ENCODE assay signal across 8 cellular contexts in genomic region chr20:13996265-13996664, GRCh38. TPM values are rescaled to one million over a fixed set of nuclear protein-coding genes. Genes with fewer than 3 reads are reported as not detected.
DNase-seq lines count a peak whose midpoint lies in the region; ATAC-seq and TF ChIP-seq lines count a peak whose summit lies in the region.

No MANE protein-coding gene starts in this region.

- TF ChIP-seq POLR2A in upper lobe of left lung (IDR thresholded peaks at IDR 0.05): no peak

- no peak for DNase-seq in activated naive CD4-positive, alpha-beta T cell treated with anti-CD3 and anti-CD28 coated beads for 36 hours
- DNase-seq in activated naive CD4-positive, alpha-beta T cell treated with anti-CD3 and anti-CD28 coated beads, Interleukin-2, amount 50 U/mL, for 16 hours: no peak
- peak; percentile 26 to 45 for DNase-seq in T47D (ENCODE audit: low read depth in 1 of 2, low spot score in 1 of 2)
- DNase-seq in medulla oblongata (ENCODE audit: extremely low spot score): peak; percentile 47
- DNase-seq in upper lobe of left lung: no peak
- DNase-seq in stimulated activated naive CD4-positive, alpha-beta T cell (lab: John Stamatoyannopoulos, UW): no peak
- no peak for DNase-seq in activated T-cell treated with anti-CD3 and anti-CD28 coated beads, Interleukin-2, amount 50 U/mL, for 1 hour

- TF ChIP-seq EP300 in upper lobe of left lung (IDR thresholded peaks at IDR 0.05): no peak

- CTCF ChIA-PET in activated naive CD4-positive, alpha-beta T cell treated with anti-CD3 and anti-CD28 coated beads for 36 hours (lab: Charles Lee): interaction anchor here (0.7 kb wide), 1 partner anchor 684 kb away, joined by 3 read pairs; no protein-coding TSS in a partner anchor

- H3K9me3 Mint-ChIP-seq in activated naive CD4-positive, alpha-beta T cell treated with anti-CD3 and anti-CD28 coated beads for 36 hours: no peaks in the 10 kb centered on the region

- peaks cover 6% of the 10 kb centered on the region for H3K4me1 Mint-ChIP-seq in activated naive CD4-positive, alpha-beta T cell treated with anti-CD3 and anti-CD28 coated beads for 36 hours (ENCODE audit: low read depth)

- intact Hi-C loops in activated naive CD4-positive, alpha-beta T cell treated with anti-CD3 and anti-CD28 coated beads for 36 hours (cut with micrococcal nuclease): no loop called here

- H3K36me3 ChIP-seq in upper lobe of left lung: no peaks in the 10 kb centered on the region

- H3K27ac Mint-ChIP-seq in activated naive CD4-positive, alpha-beta T cell treated with anti-CD3 and anti-CD28 coated beads for 36 hours: no peak overlapping the region

- peaks cover 0 to 20% (median 6%) of the 10 kb centered on the region in 4 donors for H3K4me1 ChIP-seq in upper lobe of left lung

- peak overlapping the region; percentile 25 for H3K4me3 Mint-ChIP-seq in activated naive CD4-positive, alpha-beta T cell treated with anti-CD3 and anti-CD28 coated beads for 36 hours

- H3K27me3 Mint-ChIP-seq in activated naive CD4-positive, alpha-beta T cell treated with anti-CD3 and anti-CD28 coated beads for 36 hours (ENCODE audit: low read depth): peaks cover 25% of the 10 kb centered on the region

- peak overlapping the region; percentile 59 to 85 (median 69) for H3K4me3 ChIP-seq in upper lobe of left lung

- H3K27ac ChIP-seq in upper lobe of left lung: no peak overlapping the region

- peaks cover 2 to 16% (median 5%) of the 10 kb centered on the region in 4 donors for H3K9me3 ChIP-seq in upper lobe of left lung

- H3K36me3 Mint-ChIP-seq in activated naive CD4-positive, alpha-beta T cell treated with anti-CD3 and anti-CD28 coated beads for 36 hours (ENCODE audit: low read depth): peaks cover 2% of the 10 kb centered on the region

- 14 to 16% methylated on average over 6 to 13 of the region's 13 CpGs for WGBS in upper lobe of left lung, 2 donors

- ATAC-seq in upper lobe of left lung (ENCODE audit: low FRiP score in 2 of 2) (peak in 1 of 2 donors; percentile 1), HG03045 (IDR thresholded peaks at IDR 0.05; ENCODE audit: unreplicated experiment) (no peak)

- in situ Hi-C loops in T47D (cut with HindIII; ENCODE audit: low pct_unique_long_range_greater_than_20kb, low sequenced_read_pairs): no loop called here

- no peaks in the 10 kb centered on the region for H3K27me3 ChIP-seq in upper lobe of left lung

- TF ChIP-seq CTCF in upper lobe of left lung (IDR thresholded peaks at IDR 0.05): no peak

RNA-seq across cellular contexts. Expression of gene MACROD2, which starts 0.9 kb away (rescaled TPM):
- not detected for total RNA-seq in activated naive CD4-positive, alpha-beta T cell treated with anti-CD3 and anti-CD28 coated beads for 36 hours
- total RNA-seq in upper lobe of left lung: 10 to 100 TPM; 20.7 to 84.3 (median 36.3) TPM

RNA-seq across cellular contexts. Expression of gene SEL1L2, which starts 5.9 kb away (rescaled TPM):
- not detected for total RNA-seq in activated naive CD4-positive, alpha-beta T cell treated with anti-CD3 and anti-CD28 coated beads for 36 hours
- total RNA-seq in upper lobe of left lung: under 1 TPM in 1 of 6 donors, not detected in 5; 0.47 TPM

Comparison
In these comparisons a context has a peak if more than half of its experiments do, and no peak if none do; other contexts are left out.
1. DNase-seq: peak in T47D (2 of 2) and medulla oblongata (single experiment); none in activated naive CD4-positive, alpha-beta T cell treated with anti-CD3 and anti-CD28 coated beads for 36 hours (single experiment), activated naive CD4-positive, alpha-beta T cell treated with anti-CD3 and anti-CD28 coated beads, Interleukin-2, amount 50 U/mL, for 16 hours (single experiment), upper lobe of left lung (0 of 2), stimulated activated naive CD4-positive, alpha-beta T cell (0 of 6) and activated T-cell treated with anti-CD3 and anti-CD28 coated beads, Interleukin-2, amount 50 U/mL, for 1 hour (single experiment).
2. RNA of gene MACROD2, which starts 0.9 kb away (total RNA-seq): 20.7 to 84.3 TPM in upper lobe of left lung; not detected in activated naive CD4-positive, alpha-beta T cell treated with anti-CD3 and anti-CD28 coated beads for 36 hours; every median in the first group is over 10 times any median in the second.